1 cellular context compared by ENCODE assay signal in the genomic region with DNA sequence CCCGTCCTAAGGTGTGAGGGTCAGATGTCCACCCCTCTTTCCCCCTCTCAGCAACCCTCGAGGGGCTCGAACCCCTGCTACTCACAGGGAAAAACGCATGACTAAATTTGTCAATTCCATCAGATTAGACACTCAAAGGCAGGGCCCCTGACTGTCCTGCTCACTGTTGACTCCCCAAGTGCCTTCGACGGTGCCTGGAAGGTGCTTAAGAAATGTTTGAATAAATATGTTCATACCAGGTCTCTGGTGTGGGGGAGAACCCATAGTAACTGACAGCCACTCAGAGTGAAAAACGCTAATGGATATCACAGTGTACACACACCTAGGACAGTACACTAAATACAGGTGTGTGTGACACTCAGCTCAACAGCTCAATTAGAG.
TF ChIP-seq lines count a peak whose summit lies in the region.

No MANE protein-coding gene starts in this region.

TF ChIP-seq in GM23338, 12 proteins besides CTCF, POLR2A, EP300 and RAD21 (continued from another document):
- TF ChIP-seq, protein P1, sequence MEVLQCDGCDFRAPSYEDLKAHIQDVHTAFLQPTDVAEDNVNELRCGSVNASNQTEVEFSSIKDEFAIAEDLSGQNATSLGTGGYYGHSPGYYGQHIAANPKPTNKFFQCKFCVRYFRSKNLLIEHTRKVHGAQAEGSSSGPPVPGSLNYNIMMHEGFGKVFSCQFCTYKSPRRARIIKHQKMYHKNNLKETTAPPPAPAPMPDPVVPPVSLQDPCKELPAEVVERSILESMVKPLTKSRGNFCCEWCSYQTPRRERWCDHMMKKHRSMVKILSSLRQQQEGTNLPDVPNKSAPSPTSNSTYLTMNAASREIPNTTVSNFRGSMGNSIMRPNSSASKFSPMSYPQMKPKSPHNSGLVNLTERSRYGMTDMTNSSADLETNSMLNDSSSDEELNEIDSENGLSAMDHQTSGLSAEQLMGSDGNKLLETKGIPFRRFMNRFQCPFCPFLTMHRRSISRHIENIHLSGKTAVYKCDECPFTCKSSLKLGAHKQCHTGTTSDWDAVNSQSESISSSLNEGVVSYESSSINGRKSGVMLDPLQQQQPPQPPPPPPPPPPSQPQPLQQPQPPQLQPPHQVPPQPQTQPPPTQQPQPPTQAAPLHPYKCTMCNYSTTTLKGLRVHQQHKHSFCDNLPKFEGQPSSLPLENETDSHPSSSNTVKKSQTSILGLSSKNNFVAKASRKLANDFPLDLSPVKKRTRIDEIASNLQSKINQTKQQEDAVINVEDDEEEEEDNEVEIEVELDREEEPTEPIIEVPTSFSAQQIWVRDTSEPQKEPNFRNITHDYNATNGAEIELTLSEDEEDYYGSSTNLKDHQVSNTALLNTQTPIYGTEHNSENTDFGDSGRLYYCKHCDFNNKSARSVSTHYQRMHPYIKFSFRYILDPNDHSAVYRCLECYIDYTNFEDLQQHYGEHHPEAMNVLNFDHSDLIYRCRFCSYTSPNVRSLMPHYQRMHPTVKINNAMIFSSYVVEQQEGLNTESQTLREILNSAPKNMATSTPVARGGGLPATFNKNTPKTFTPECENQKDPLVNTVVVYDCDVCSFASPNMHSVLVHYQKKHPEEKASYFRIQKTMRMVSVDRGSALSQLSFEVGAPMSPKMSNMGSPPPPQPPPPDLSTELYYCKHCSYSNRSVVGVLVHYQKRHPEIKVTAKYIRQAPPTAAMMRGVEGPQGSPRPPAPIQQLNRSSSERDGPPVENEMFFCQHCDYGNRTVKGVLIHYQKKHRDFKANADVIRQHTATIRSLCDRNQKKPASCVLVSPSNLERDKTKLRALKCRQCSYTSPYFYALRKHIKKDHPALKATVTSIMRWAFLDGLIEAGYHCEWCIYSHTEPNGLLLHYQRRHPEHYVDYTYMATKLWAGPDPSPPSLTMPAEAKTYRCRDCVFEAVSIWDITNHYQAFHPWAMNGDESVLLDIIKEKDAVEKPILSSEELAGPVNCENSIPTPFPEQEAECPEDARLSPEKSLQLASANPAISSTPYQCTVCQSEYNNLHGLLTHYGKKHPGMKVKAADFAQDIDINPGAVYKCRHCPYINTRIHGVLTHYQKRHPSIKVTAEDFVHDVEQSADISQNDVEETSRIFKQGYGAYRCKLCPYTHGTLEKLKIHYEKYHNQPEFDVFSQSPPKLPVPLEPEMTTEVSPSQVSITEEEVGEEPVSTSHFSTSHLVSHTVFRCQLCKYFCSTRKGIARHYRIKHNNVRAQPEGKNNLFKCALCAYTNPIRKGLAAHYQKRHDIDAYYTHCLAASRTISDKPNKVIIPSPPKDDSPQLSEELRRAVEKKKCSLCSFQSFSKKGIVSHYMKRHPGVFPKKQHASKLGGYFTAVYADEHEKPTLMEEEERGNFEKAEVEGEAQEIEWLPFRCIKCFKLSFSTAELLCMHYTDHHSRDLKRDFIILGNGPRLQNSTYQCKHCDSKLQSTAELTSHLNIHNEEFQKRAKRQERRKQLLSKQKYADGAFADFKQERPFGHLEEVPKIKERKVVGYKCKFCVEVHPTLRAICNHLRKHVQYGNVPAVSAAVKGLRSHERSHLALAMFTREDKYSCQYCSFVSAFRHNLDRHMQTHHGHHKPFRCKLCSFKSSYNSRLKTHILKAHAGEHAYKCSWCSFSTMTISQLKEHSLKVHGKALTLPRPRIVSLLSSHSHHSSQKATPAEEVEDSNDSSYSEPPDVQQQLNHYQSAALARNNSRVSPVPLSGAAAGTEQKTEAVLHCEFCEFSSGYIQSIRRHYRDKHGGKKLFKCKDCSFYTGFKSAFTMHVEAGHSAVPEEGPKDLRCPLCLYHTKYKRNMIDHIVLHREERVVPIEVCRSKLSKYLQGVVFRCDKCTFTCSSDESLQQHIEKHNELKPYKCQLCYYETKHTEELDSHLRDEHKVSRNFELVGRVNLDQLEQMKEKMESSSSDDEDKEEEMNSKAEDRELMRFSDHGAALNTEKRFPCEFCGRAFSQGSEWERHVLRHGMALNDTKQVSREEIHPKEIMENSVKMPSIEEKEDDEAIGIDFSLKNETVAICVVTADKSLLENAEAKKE (CRISPR knock-in tag; IDR thresholded peaks at IDR 0.05): no peak
- no peak for TF ChIP-seq ZNF114 (CRISPR knock-in tag; IDR thresholded peaks at IDR 0.05)
- no peak for TF ChIP-seq NANOG (IDR thresholded peaks at IDR 0.05; ENCODE audit: borderline replicate concordance)
- no peak for TF ChIP-seq ETS1 (IDR thresholded peaks at IDR 0.05)
- no peak for TF ChIP-seq POLR2AphosphoS5 (IDR thresholded peaks at IDR 0.05; ENCODE audit: low read depth)
- no peak for TF ChIP-seq EZH2phosphoT487 (IDR thresholded peaks at IDR 0.05; ENCODE audit: unreplicated experiment)
